12 cellular contexts compared by ENCODE assay signal in the genomic region with DNA sequence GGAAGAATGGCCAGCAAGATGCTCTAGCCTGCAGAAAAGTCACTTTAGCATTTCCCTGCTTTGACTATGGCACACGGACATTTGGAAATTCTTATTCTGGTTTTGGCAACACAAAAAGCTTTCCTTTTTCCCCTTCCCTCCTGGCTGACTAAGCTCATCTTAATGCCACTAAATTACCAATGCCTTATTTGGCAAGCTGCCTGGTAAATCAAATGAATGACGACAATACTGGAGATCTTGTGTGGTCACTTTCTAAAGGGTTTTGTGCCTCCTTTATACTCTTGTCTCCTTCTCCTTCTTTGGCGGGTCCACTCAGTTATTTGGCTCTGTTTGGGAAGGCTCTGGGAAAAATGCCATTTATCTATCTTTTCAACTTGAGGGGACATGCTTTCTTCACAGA. TPM values are rescaled to one million over a fixed set of nuclear protein-coding genes. Genes with fewer than 3 reads are reported as not detected.
DNase-seq lines count a peak whose midpoint lies in the region; ATAC-seq and TF ChIP-seq lines count a peak whose summit lies in the region.
"Had no signal": no experiment of that assay in that cellular context is flagged by ENCODE, and none has a peak within 500 bp of the region (broad histone marks: within the 10 kb centered on the region; RNA-seq: fewer than 3 reads in every experiment).

No MANE protein-coding gene starts in this region.

- H3K27me3 Mint-ChIP-seq in brain: peaks cover 11% of the 10 kb centered on the region
- no peaks in the 10 kb centered on the region for H3K27me3 Mint-ChIP-seq in activated CD4-positive, alpha-beta memory T cell treated with anti-CD3 and anti-CD28 coated beads, Interleukin-2, amount 10 ng/mL, durations not matched to agents 7 days and 5 days

- TF ChIP-seq CTCF in brain (conservative IDR thresholded peaks at IDR 0.05): no peak
- TF ChIP-seq CTCF in coronary artery (IDR thresholded peaks at IDR 0.05): no peak

- H3K27ac Mint-ChIP-seq in brain: peak overlapping the region in 4 of 5 experiments; percentile 34 to 72 (median 58)
- no peak overlapping the region for H3K27ac Mint-ChIP-seq in activated CD4-positive, alpha-beta memory T cell treated with anti-CD3 and anti-CD28 coated beads, Interleukin-2, amount 10 ng/mL, durations not matched to agents 7 days and 5 days
- H3K27ac Mint-ChIP-seq: natural killer cell; T-helper 2 cell treated with Interferon-gamma antibody and Interleukin-4, amounts not matched to agents 5 μg/mL and 100 μg/mL, for 36 hours had no signal

- no peak for ATAC-seq in GM18867 (IDR thresholded peaks at IDR 0.05; ENCODE audit: unreplicated experiment)
- ATAC-seq: natural killer cell had no signal

- H3K4me3 Mint-ChIP-seq in brain: peak overlapping the region in 2 of 5 experiments; percentile 52 to 57
- H3K4me3 Mint-ChIP-seq in activated CD4-positive, alpha-beta memory T cell treated with anti-CD3 and anti-CD28 coated beads, Interleukin-2, amount 10 ng/mL, durations not matched to agents 7 days and 5 days: no peak overlapping the region
- H3K4me3 Mint-ChIP-seq: natural killer cell; T-helper 2 cell treated with Interferon-gamma antibody and Interleukin-4, amounts not matched to agents 5 μg/mL and 100 μg/mL, for 36 hours had no signal

- peaks cover 37% of the 10 kb centered on the region for H3K4me1 Mint-ChIP-seq in brain
- H3K4me1 Mint-ChIP-seq in activated CD4-positive, alpha-beta memory T cell treated with anti-CD3 and anti-CD28 coated beads, Interleukin-2, amount 10 ng/mL, durations not matched to agents 7 days and 5 days: no peaks in the 10 kb centered on the region
- H3K4me1 Mint-ChIP-seq: natural killer cell had no signal

- DNase-seq in EH (ENCODE audit: low read depth) (peak; percentile 91), NCI-H1105 (lab: John Stamatoyannopoulos, UW) (peak; percentile 26), midbrain (lab: John Stamatoyannopoulos, UW) (peak; percentile 79), coronary artery (ENCODE audit: low spot score) (no peak)
- no peak for DNase-seq in activated CD4-positive, alpha-beta memory T cell treated with anti-CD3 and anti-CD28 coated beads, Interleukin-2, amount 10 ng/mL, durations not matched to agents 7 days and 5 days
- DNase-seq: Kasumi-1, natural killer cell had no signal

- CTCF ChIA-PET in activated CD4-positive, alpha-beta memory T cell treated with anti-CD3 and anti-CD28 coated beads, Interleukin-2, amount 10 ng/mL, durations not matched to agents 7 days and 5 days (lab: Charles Lee): no interaction called here

- POLR2A ChIA-PET in activated CD4-positive, alpha-beta memory T cell treated with anti-CD3 and anti-CD28 coated beads, Interleukin-2, amount 10 ng/mL, durations not matched to agents 7 days and 5 days (lab: Charles Lee): no interaction called here

- H3K9me3 Mint-ChIP-seq in brain: peaks cover 0 to 3% (median 0%) of the 10 kb centered on the region in 5 experiments
- peaks cover 3% of the 10 kb centered on the region for H3K9me3 Mint-ChIP-seq in activated CD4-positive, alpha-beta memory T cell treated with anti-CD3 and anti-CD28 coated beads, Interleukin-2, amount 10 ng/mL, durations not matched to agents 7 days and 5 days
- H3K9me3 Mint-ChIP-seq: T-helper 2 cell treated with Interferon-gamma antibody and Interleukin-4, amounts not matched to agents 5 μg/mL and 100 μg/mL, for 36 hours had no signal

- H3K27ac ChIP-seq in coronary artery: no peak overlapping the region
- H3K27ac ChIP-seq: ascending aorta had no signal

- H3K4me3 ChIP-seq in coronary artery: no peak overlapping the region
- H3K4me3 ChIP-seq: ascending aorta had no signal

- no peaks in the 10 kb centered on the region for H3K36me3 Mint-ChIP-seq in brain
- no peaks in the 10 kb centered on the region for H3K36me3 Mint-ChIP-seq in activated CD4-positive, alpha-beta memory T cell treated with anti-CD3 and anti-CD28 coated beads, Interleukin-2, amount 10 ng/mL, durations not matched to agents 7 days and 5 days (ENCODE audit: low read depth)
- H3K36me3 Mint-ChIP-seq: natural killer cell had no signal

RNA-seq across cellular contexts. Expression of gene SH3GL2, which starts 34.9 kb away (rescaled TPM):
- 58.4 TPM for polyA plus RNA-seq in brain (ENCODE audit: insufficient read depth, low read depth, low replicate concordance)
- not detected for total RNA-seq in activated CD4-positive, alpha-beta memory T cell treated with anti-CD3 and anti-CD28 coated beads, Interleukin-2, amount 10 ng/mL, durations not matched to agents 7 days and 5 days
- total RNA-seq: ascending aorta, natural killer cell had no signal
- polyA plus RNA-seq: keratinocyte had no signal

Comparison
In these comparisons a context has a peak if more than half of its experiments do, and no peak if none do; other contexts are left out.
1. DNase-seq: peak in EH (single experiment), NCI-H1105 (single experiment) and midbrain (single experiment); none in coronary artery (single experiment) and activated CD4-positive, alpha-beta memory T cell treated with anti-CD3 and anti-CD28 coated beads, Interleukin-2, amount 10 ng/mL, durations not matched to agents 7 days and 5 days (single experiment).